ENCODE assay signal across 1 cellular context in the genomic region with DNA sequence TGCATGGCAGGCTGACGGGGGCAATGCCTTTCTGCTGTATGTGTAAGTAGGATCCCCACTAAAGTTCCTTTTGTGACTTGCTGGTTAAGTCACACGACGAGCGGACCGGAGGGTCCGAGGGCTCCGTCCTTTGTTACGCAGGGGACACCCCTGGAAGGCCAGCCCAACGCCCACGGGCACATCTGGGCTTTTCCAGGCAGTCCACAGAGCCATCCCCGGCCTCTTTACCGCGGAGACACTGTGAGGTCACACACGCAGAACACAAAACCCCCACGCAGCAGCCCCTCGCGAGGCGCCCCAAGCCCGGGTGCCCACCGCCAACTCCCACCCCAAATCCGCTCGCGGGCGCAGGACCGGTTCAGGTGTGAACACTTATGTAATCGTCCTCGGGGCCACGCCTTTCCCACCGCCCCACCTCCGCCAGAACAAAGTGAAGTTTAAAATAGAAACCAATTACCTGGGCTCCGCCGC.
TF ChIP-seq lines count a peak whose summit lies in the region.

No MANE protein-coding gene starts in this region.

TF ChIP-seq in H1, 55 proteins besides CTCF, POLR2A, EP300 and RAD21:
- TF ChIP-seq HDAC2 (IDR thresholded peaks at IDR 0.05; ENCODE audit: borderline replicate concordance in 1 of 2, low read depth in 2 of 2, low read length in 2 of 2) (peak in 1 of 2 experiments; percentile 74; a peak in 1 of 4 replicates), RBBP5 (IDR thresholded peaks at IDR 0.05; ENCODE audit: borderline replicate concordance, low read depth, low read length) (no peak), SIN3A (conservative IDR thresholded peaks at IDR 0.05 in 1 of 2, IDR thresholded peaks at IDR 0.05 in 1 of 2; ENCODE audit: low read depth in 1 of 2, low read length in 2 of 2) (peak in 1 of 2 experiments; percentile 39; a peak in 1 of 4 replicates), KDM4A (IDR thresholded peaks at IDR 0.05; ENCODE audit: low read depth, low read length, severe bottlenecking) (peak; percentile 48), ASH2L (IDR thresholded peaks at IDR 0.05; ENCODE audit: low read length) (peak; percentile 29), EGR1 (IDR thresholded peaks at IDR 0.05; ENCODE audit: borderline replicate concordance, low read depth, low read length) (0 out of 2 replicates have a peak, but pooled peaks have one; percentile 16)
- TF ChIP-seq, protein P1, sequence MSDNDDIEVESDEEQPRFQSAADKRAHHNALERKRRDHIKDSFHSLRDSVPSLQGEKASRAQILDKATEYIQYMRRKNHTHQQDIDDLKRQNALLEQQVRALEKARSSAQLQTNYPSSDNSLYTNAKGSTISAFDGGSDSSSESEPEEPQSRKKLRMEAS (IDR thresholded peaks at IDR 0.05): no peak
- TF ChIP-seq, protein P2, sequence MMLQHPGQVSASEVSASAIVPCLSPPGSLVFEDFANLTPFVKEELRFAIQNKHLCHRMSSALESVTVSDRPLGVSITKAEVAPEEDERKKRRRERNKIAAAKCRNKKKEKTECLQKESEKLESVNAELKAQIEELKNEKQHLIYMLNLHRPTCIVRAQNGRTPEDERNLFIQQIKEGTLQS (IDR thresholded peaks at IDR 0.05; ENCODE audit: insufficient read depth, low read depth, low read length): no peak
